Comparison of ENCODE assay signal across 21 cellular contexts in genomic region chr3:155111971-155112370, GRCh38. TPM values are rescaled to one million over a fixed set of nuclear protein-coding genes. Genes with fewer than 3 reads are reported as not detected.
DNase-seq lines count a peak whose midpoint lies in the region; ATAC-seq, FAIRE-seq and TF ChIP-seq lines count a peak whose summit lies in the region.
"Had no signal": no experiment of that assay in that cellular context is flagged by ENCODE, and none has a peak within 500 bp of the region (broad histone marks: within the 10 kb centered on the region; RNA-seq: fewer than 3 reads in every experiment).

No MANE protein-coding gene starts in this region.

- no peak for DNase-seq in naive B cell
- no peak for DNase-seq in activated CD4-positive, alpha-beta memory T cell treated with anti-CD3 and anti-CD28 coated beads, Interleukin-2, amount 10 ng/mL, durations not matched to agents 7 days and 5 days
- DNase-seq in activated CD8-positive, alpha-beta T cell treated with anti-CD3 and anti-CD28 coated beads, Interleukin-2, amount 10 ng/mL, durations not matched to agents 7 days and 5 days: no peak
- DNase-seq in GM19239 (ENCODE audit: insufficient read length, low spot score): no peak
- DNase-seq: CD4-positive, CD25-positive, alpha-beta regulatory T cell; H7; NCI-H1105; NCI-H146; NCI-H2029; NCI-H226; NCI-H82; PC-9; RPMI8226; SHP77; SK-N-SH had no signal

- peak overlapping the region; percentile 83 for H3K4me2 ChIP-seq in BLaER1
- peak overlapping the region; percentile 71 for H3K4me2 ChIP-seq in OCI-LY3 (ENCODE audit: low read length)
- H3K4me2 ChIP-seq: PC-9, SK-N-SH had no signal

- no peaks in the 10 kb centered on the region for H3K27me3 Mint-ChIP-seq in naive B cell
- no peaks in the 10 kb centered on the region for H3K27me3 Mint-ChIP-seq in activated CD4-positive, alpha-beta memory T cell treated with anti-CD3 and anti-CD28 coated beads, Interleukin-2, amount 10 ng/mL, durations not matched to agents 7 days and 5 days
- peaks cover 3% of the 10 kb centered on the region for H3K27me3 Mint-ChIP-seq in activated CD8-positive, alpha-beta T cell treated with anti-CD3 and anti-CD28 coated beads, Interleukin-2, amount 10 ng/mL, durations not matched to agents 7 days and 5 days (ENCODE audit: low read depth)
- H3K27me3 Mint-ChIP-seq: CD4-positive, CD25-positive, alpha-beta regulatory T cell had no signal

- H3K36me3 ChIP-seq in BLaER1 (0 out of 2 replicates have a peak, but pooled peaks cover 4% of the 10 kb centered on the region), KOPT-K1 (ENCODE audit: insufficient read depth, low read length) (no peaks in the 10 kb centered on the region), OCI-LY3 (replicated peaks; ENCODE audit: low read depth, low read length) (no peaks in the 10 kb centered on the region)

- no peaks in the 10 kb centered on the region for H4K20me1 ChIP-seq in BLaER1
- H4K20me1 ChIP-seq in OCI-LY3 (ENCODE audit: insufficient read depth, low read length): no peaks in the 10 kb centered on the region

- no peak overlapping the region for H2AFZ ChIP-seq in OCI-LY3 (ENCODE audit: low read depth, low read length)
- H2AFZ ChIP-seq: PC-9 had no signal

- no peak for FAIRE-seq in GM19239 (lab: Jason Lieb, UNC)
- FAIRE-seq: GM12891 had no signal

- no peaks in the 10 kb centered on the region for H3K9me3 Mint-ChIP-seq in naive B cell
- H3K9me3 Mint-ChIP-seq in activated CD4-positive, alpha-beta memory T cell treated with anti-CD3 and anti-CD28 coated beads, Interleukin-2, amount 10 ng/mL, durations not matched to agents 7 days and 5 days: no peaks in the 10 kb centered on the region
- H3K9me3 Mint-ChIP-seq in activated CD8-positive, alpha-beta T cell treated with anti-CD3 and anti-CD28 coated beads, Interleukin-2, amount 10 ng/mL, durations not matched to agents 7 days and 5 days (ENCODE audit: insufficient read depth): no peaks in the 10 kb centered on the region

- peak overlapping the region in 7 of 8 donors; percentile 28 to 79 (median 74) for H3K4me3 Mint-ChIP-seq in naive B cell
- no peak overlapping the region for H3K4me3 Mint-ChIP-seq in activated CD4-positive, alpha-beta memory T cell treated with anti-CD3 and anti-CD28 coated beads, Interleukin-2, amount 10 ng/mL, durations not matched to agents 7 days and 5 days
- no peak overlapping the region for H3K4me3 Mint-ChIP-seq in activated CD8-positive, alpha-beta T cell treated with anti-CD3 and anti-CD28 coated beads, Interleukin-2, amount 10 ng/mL, durations not matched to agents 7 days and 5 days

- H3K27ac Mint-ChIP-seq in naive B cell: peak overlapping the region; percentile 61 to 93 (median 78)
- H3K27ac Mint-ChIP-seq in activated CD4-positive, alpha-beta memory T cell treated with anti-CD3 and anti-CD28 coated beads, Interleukin-2, amount 10 ng/mL, durations not matched to agents 7 days and 5 days: no peak overlapping the region
- H3K27ac Mint-ChIP-seq in activated CD8-positive, alpha-beta T cell treated with anti-CD3 and anti-CD28 coated beads, Interleukin-2, amount 10 ng/mL, durations not matched to agents 7 days and 5 days: no peak overlapping the region
- H3K27ac Mint-ChIP-seq: CD4-positive, CD25-positive, alpha-beta regulatory T cell had no signal

- TF ChIP-seq CTCF in OCI-LY3 (IDR thresholded peaks at IDR 0.05; ENCODE audit: low read depth, low read length): no peak

- POLR2A ChIA-PET in activated CD4-positive, alpha-beta memory T cell treated with anti-CD3 and anti-CD28 coated beads, Interleukin-2, amount 10 ng/mL, durations not matched to agents 7 days and 5 days (lab: Charles Lee): no interaction called here
- POLR2A ChIA-PET in activated CD8-positive, alpha-beta T cell treated with anti-CD3 and anti-CD28 coated beads, Interleukin-2, amount 10 ng/mL, durations not matched to agents 7 days and 5 days (lab: Charles Lee): no interaction called here

- peaks cover 17% of the 10 kb centered on the region for H3K9me3 ChIP-seq in BLaER1
- H3K9me3 ChIP-seq in KOPT-K1 (ENCODE audit: insufficient read depth, low read length, poor library complexity, severe bottlenecking): no peaks in the 10 kb centered on the region
- peaks cover 20% of the 10 kb centered on the region; the same call in 1 of the 2 replicates for H3K9me3 ChIP-seq in OCI-LY3 (ENCODE audit: insufficient read depth, low read length)
- H3K9me3 ChIP-seq: SK-N-SH had no signal

- CTCF ChIA-PET in activated CD4-positive, alpha-beta memory T cell treated with anti-CD3 and anti-CD28 coated beads, Interleukin-2, amount 10 ng/mL, durations not matched to agents 7 days and 5 days (lab: Charles Lee): no interaction called here
- CTCF ChIA-PET in activated CD8-positive, alpha-beta T cell treated with anti-CD3 and anti-CD28 coated beads, Interleukin-2, amount 10 ng/mL, durations not matched to agents 7 days and 5 days (lab: Charles Lee): no interaction called here

- H3K9ac ChIP-seq in BLaER1: peak overlapping the region; percentile 65
- peak overlapping the region; percentile 39 for H3K9ac ChIP-seq in OCI-LY3 (ENCODE audit: low read length)
- H3K9ac ChIP-seq: SK-N-SH had no signal

- no peaks in the 10 kb centered on the region for H3K27me3 ChIP-seq in BLaER1
- H3K27me3 ChIP-seq in OCI-LY3 (ENCODE audit: low read depth, low read length): no peaks in the 10 kb centered on the region

- ATAC-seq in naive B cell (ENCODE audit: low read depth in 2 of 2) (peak in 1 of 2 donors; percentile 15), GM21576 (IDR thresholded peaks at IDR 0.05; ENCODE audit: unreplicated experiment) (no peak)
- ATAC-seq in activated CD8-positive, alpha-beta T cell treated with anti-CD3 and anti-CD28 coated beads, Interleukin-2, amount 10 ng/mL, durations not matched to agents 7 days and 5 days: no peak

- peaks cover 38 to 50% (median 44%) of the 10 kb centered on the region in 3 donors for H3K4me1 Mint-ChIP-seq in naive B cell
- H3K4me1 Mint-ChIP-seq in activated CD4-positive, alpha-beta memory T cell treated with anti-CD3 and anti-CD28 coated beads, Interleukin-2, amount 10 ng/mL, durations not matched to agents 7 days and 5 days: no peaks in the 10 kb centered on the region
- H3K4me1 Mint-ChIP-seq in activated CD8-positive, alpha-beta T cell treated with anti-CD3 and anti-CD28 coated beads, Interleukin-2, amount 10 ng/mL, durations not matched to agents 7 days and 5 days (ENCODE audit: low read depth): peaks cover 4% of the 10 kb centered on the region

- H3K36me3 Mint-ChIP-seq in naive B cell: no peaks in the 10 kb centered on the region
- no peaks in the 10 kb centered on the region for H3K36me3 Mint-ChIP-seq in activated CD4-positive, alpha-beta memory T cell treated with anti-CD3 and anti-CD28 coated beads, Interleukin-2, amount 10 ng/mL, durations not matched to agents 7 days and 5 days (ENCODE audit: low read depth)
- no peaks in the 10 kb centered on the region for H3K36me3 Mint-ChIP-seq in activated CD8-positive, alpha-beta T cell treated with anti-CD3 and anti-CD28 coated beads, Interleukin-2, amount 10 ng/mL, durations not matched to agents 7 days and 5 days (ENCODE audit: low read depth)
- H3K36me3 Mint-ChIP-seq: CD4-positive, CD25-positive, alpha-beta regulatory T cell had no signal

- H3K4me3 ChIP-seq in BLaER1 (peak overlapping the region; percentile 45), OCI-LY3 (ENCODE audit: low read length) (peak overlapping the region; percentile 44)
- H3K4me3 ChIP-seq: PC-9 had no signal

- H3K79me2 ChIP-seq in OCI-LY3 (ENCODE audit: low read length): no peaks in the 10 kb centered on the region

- peak overlapping the region; percentile 83 for H3K27ac ChIP-seq in BLaER1
- peak overlapping the region; percentile 64 for H3K27ac ChIP-seq in KOPT-K1 (ENCODE audit: low read depth, low read length, poor library complexity, severe bottlenecking)
- peak overlapping the region; percentile 77 for H3K27ac ChIP-seq in OCI-LY3 (ENCODE audit: low read length)
- H3K27ac ChIP-seq: PC-9 had no signal

- H3K4me1 ChIP-seq in BLaER1: peaks cover 79% of the 10 kb centered on the region
- H3K4me1 ChIP-seq in OCI-LY3 (ENCODE audit: low read length): peaks cover 37% of the 10 kb centered on the region

RNA-seq across cellular contexts. Expression of gene MME, which starts 31.9 kb away (rescaled TPM):
- 10 to 100 TPM in 2 of 6 donors, 1 to 10 TPM in 4; 4.1 to 11.9 (median 5.8) TPM for polyA plus RNA-seq in naive B cell (ENCODE audit: low read depth in 6 of 6)
- total RNA-seq in activated CD4-positive, alpha-beta memory T cell treated with anti-CD3 and anti-CD28 coated beads, Interleukin-2, amount 10 ng/mL, durations not matched to agents 7 days and 5 days: not detected
- total RNA-seq in activated CD8-positive, alpha-beta T cell treated with anti-CD3 and anti-CD28 coated beads, Interleukin-2, amount 10 ng/mL, durations not matched to agents 7 days and 5 days: not detected
- total RNA-seq: CD4-positive, CD25-positive, alpha-beta regulatory T cell; T-helper 2 cell treated with Interferon-gamma antibody and Interleukin-4, amounts not matched to agents 100 ng/mL and 5 ng/mL, for 36 hours had no signal

Comparison
In these comparisons a context has a peak if more than half of its experiments do, and no peak if none do; other contexts are left out.
1. H3K27ac Mint-ChIP-seq: peak in naive B cell (6 of 6); none in activated CD4-positive, alpha-beta memory T cell treated with anti-CD3 and anti-CD28 coated beads, Interleukin-2, amount 10 ng/mL, durations not matched to agents 7 days and 5 days (single experiment) and activated CD8-positive, alpha-beta T cell treated with anti-CD3 and anti-CD28 coated beads, Interleukin-2, amount 10 ng/mL, durations not matched to agents 7 days and 5 days (single experiment).
2. H3K4me3 Mint-ChIP-seq: peak in naive B cell (7 of 8); none in activated CD4-positive, alpha-beta memory T cell treated with anti-CD3 and anti-CD28 coated beads, Interleukin-2, amount 10 ng/mL, durations not matched to agents 7 days and 5 days (single experiment) and activated CD8-positive, alpha-beta T cell treated with anti-CD3 and anti-CD28 coated beads, Interleukin-2, amount 10 ng/mL, durations not matched to agents 7 days and 5 days (single experiment).
3. Peak in every context shown above with its lines, with median percentiles within 50 percentile points of each other: H3K27ac ChIP-seq.